11 cellular contexts compared by ENCODE assay signal in the genomic region with DNA sequence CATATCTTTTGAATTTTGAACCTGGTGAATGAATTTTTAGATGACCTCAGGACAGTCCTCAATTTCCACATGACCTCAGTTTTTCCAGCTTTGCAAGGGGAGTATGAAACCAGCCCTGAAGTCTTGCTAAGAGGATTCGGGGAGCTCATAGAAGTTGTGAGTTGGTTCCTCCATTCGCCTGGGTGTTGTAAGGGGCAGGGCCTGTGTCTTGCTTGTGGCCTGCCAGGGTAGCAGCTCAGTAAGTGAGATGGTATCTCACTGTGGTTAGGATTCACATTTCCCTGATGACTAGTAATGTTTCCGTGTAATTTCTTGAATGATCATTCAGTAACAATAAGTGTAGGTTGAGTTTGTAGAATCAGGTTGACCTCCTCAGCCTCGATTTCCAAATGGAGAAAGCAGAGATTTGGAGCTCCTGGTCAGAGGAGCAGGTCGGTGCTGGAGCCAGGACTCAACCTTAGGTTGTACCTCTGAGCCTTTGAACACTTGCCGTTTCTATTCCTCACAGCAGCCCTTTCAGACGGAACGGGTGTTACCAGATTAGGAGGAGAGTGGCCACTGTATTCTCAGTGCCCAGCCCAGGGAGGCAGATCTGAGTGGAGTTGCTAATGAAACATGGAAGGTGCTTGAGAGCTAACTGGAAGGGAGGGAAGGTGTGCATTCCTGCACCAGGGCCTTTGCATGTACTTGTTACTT. TPM values are rescaled to one million over a fixed set of nuclear protein-coding genes. Genes with fewer than 3 reads are reported as not detected.
DNase-seq lines count a peak whose midpoint lies in the region; ATAC-seq lines count a peak whose summit lies in the region.
"Had no signal": no experiment of that assay in that cellular context is flagged by ENCODE, and none has a peak within 500 bp of the region (broad histone marks: within the 10 kb centered on the region; RNA-seq: fewer than 3 reads in every experiment).

No MANE protein-coding gene starts in this region.

- ATAC-seq in HG02973 (IDR thresholded peaks at IDR 0.05; ENCODE audit: unreplicated experiment), result no peak
- no peak for ATAC-seq in HG03457 (IDR thresholded peaks at IDR 0.05; ENCODE audit: unreplicated experiment)
- ATAC-seq: A549 had no signal

- no peaks in the 10 kb centered on the region for H3K4me1 ChIP-seq in iPS-15b (ENCODE audit: control insufficient read depth, insufficient read depth, low read length)

- H3K9ac ChIP-seq in iPS-15b (ENCODE audit: low read depth, low read length), result peak overlapping the region; percentile 32

- no peak overlapping the region for H3K4me3 ChIP-seq in iPS-15b (ENCODE audit: low read depth, low read length)
- H3K4me3 ChIP-seq: A549 had no signal

- peaks cover 38% of the 10 kb centered on the region for H3K36me3 ChIP-seq in iPS-15b (ENCODE audit: control insufficient read depth, insufficient read depth, low read length)

- DNase-seq in activated T-cell treated with anti-CD3 and anti-CD28 coated beads for 1 hour (ENCODE audit: low read depth) (peak; percentile 36), activated T-cell treated with anti-CD3 and anti-CD28 coated beads for 4 hours (no peak), RKO (ENCODE audit: low spot score) (no peak)
- DNase-seq in activated T-cell treated with anti-CD3 and anti-CD28 coated beads, Interleukin-2, amount 50 U/mL, for 48 hours, result peak; percentile 78 to 81

- H3K9me3 ChIP-seq in iPS-15b (ENCODE audit: control insufficient read depth, insufficient read depth, low read length), result no peaks in the 10 kb centered on the region
- H3K9me3 ChIP-seq: A549 had no signal

- no peaks in the 10 kb centered on the region for H3K27me3 ChIP-seq in iPS-15b (ENCODE audit: control insufficient read depth, insufficient read depth, low read length)

- peak overlapping the region; percentile 87 for H3K27ac ChIP-seq in temporal lobe (ENCODE audit: low read depth, low read length)
- H3K27ac ChIP-seq: A549, HL-60 had no signal

RNA-seq across cellular contexts. Expression of a gene that starts 14.6 kb away (rescaled TPM):
- 11.6 TPM for total RNA-seq in temporal lobe

RNA-seq across cellular contexts. Expression of a gene that starts 16.1 kb away (rescaled TPM):
- 14.3 TPM for total RNA-seq in temporal lobe

RNA-seq across cellular contexts. Expression of a gene that starts 17.6 kb away (rescaled TPM):
- 18.9 TPM for total RNA-seq in temporal lobe

RNA-seq across cellular contexts. Expression of a gene that starts 17.6 kb away (rescaled TPM):
- 9.6 TPM for total RNA-seq in temporal lobe

RNA-seq across cellular contexts. Expression of a gene that starts 30.0 kb away (rescaled TPM):
- total RNA-seq in temporal lobe, result 1.2 TPM
- total RNA-seq: SK-MEL-5 had no signal

Comparison
In these comparisons a context has a peak if more than half of its experiments do, and no peak if none do; other contexts are left out.
1. DNase-seq: peak in activated T-cell treated with anti-CD3 and anti-CD28 coated beads for 1 hour (single experiment) and activated T-cell treated with anti-CD3 and anti-CD28 coated beads, Interleukin-2, amount 50 U/mL, for 48 hours (2 of 2); none in activated T-cell treated with anti-CD3 and anti-CD28 coated beads for 4 hours (single experiment) and RKO (single experiment).